Comparison of ENCODE assay signal across 5 cellular contexts in genomic region chr6:69824355-69824754, GRCh38. TPM values are rescaled to one million over a fixed set of nuclear protein-coding genes. Genes with fewer than 3 reads are reported as not detected.
"Had no signal": no experiment of that assay in that cellular context is flagged by ENCODE, and none has a peak within 500 bp of the region (broad histone marks: within the 10 kb centered on the region; RNA-seq: fewer than 3 reads in every experiment).

No MANE protein-coding gene starts in this region.

RNA-seq across cellular contexts. Expression of gene COL19A1, which starts 42.0 kb away (rescaled TPM):
- total RNA-seq: activated CD4-positive, alpha-beta T cell treated with anti-CD3 and anti-CD28 coated beads for 36 hours; activated CD4-positive, alpha-beta T cell treated with anti-CD3 and anti-CD28 coated beads, Interleukin-2, amount 10 ng/mL, durations not matched to agents 7 days and 5 days; activated CD8-positive, alpha-beta T cell treated with anti-CD3 and anti-CD28 coated beads, Interleukin-2, amount 10 ng/mL, durations not matched to agents 7 days and 5 days; ascending aorta; M059J had no signal
